In genomic region chr11:82718841-82719240, GRCh38 we compare ENCODE assay signal across 16 cellular contexts. TPM values are rescaled to one million over a fixed set of nuclear protein-coding genes. Genes with fewer than 3 reads are reported as not detected.
A peak's percentile ranks its signal among the peaks of the same experiment; 100 is the strongest.
DNase-seq lines count a peak whose midpoint lies in the region; ATAC-seq, FAIRE-seq and TF ChIP-seq lines count a peak whose summit lies in the region.
"Had no signal": no experiment of that assay in that cellular context is flagged by ENCODE, and none has a peak within 500 bp of the region (broad histone marks: within the 10 kb centered on the region; RNA-seq: fewer than 3 reads in every experiment).

No MANE protein-coding gene starts in this region.

- no peak for FAIRE-seq in K562 (lab: Jason Lieb, UNC)

- H3K79me2 ChIP-seq in K562 (ENCODE audit: control insufficient read depth, insufficient read depth, low read length) = no peaks in the 10 kb centered on the region

- no peak for TF ChIP-seq RAD21 in K562 (CRISPR knock-in tag; conservative IDR thresholded peaks at IDR 0.05 in 1 of 2, IDR thresholded peaks at IDR 0.05 in 1 of 2)

- H3K9me1 ChIP-seq in K562 (ENCODE audit: control insufficient read depth, insufficient read depth, low read length) = no peaks in the 10 kb centered on the region

- H3K4me2 ChIP-seq in K562 (ENCODE audit: insufficient read depth, low read length) = no peak overlapping the region
- H3K4me2 ChIP-seq: A549 had no signal

- WGBS in K562 (ENCODE audit: insufficient coverage, low coverage, missing lambda C conversion rate) = 12% methylated on average over 3 of the region's 3 CpGs

- H3K27ac ChIP-seq in K562 (ENCODE audit: extremely low read depth, low read depth, low read length) (no peak overlapping the region), layer of hippocampus (ENCODE audit: low read depth, low read length) (peak overlapping the region; percentile 80)
- H3K27ac ChIP-seq: A549; BLaER1 treated with 17β-estradiol and CSF1 and Interleukin-3, amounts not matched to agents 10 nM and 100 nM; HL-60; Peyer's patch had no signal

- H2AFZ ChIP-seq in K562 (ENCODE audit: low read depth, low read length) = no peak overlapping the region

- no peaks in the 10 kb centered on the region for H3K36me3 ChIP-seq in K562 (ENCODE audit: control insufficient read depth, insufficient read depth, low read length)
- H3K36me3 ChIP-seq: BLaER1 treated with 17β-estradiol and CSF1 and Interleukin-3, amounts not matched to agents 10 nM and 100 nM; Peyer's patch had no signal

- POLR2A ChIA-PET in K562 (lab: Yijun Ruan, JAX) = no interaction called here

- TF ChIP-seq EP300 in K562 (IDR thresholded peaks at IDR 0.05; ENCODE audit: low read length) = no peak

- ATAC-seq in K562 = no peak
- no peak for ATAC-seq in GM18520 (IDR thresholded peaks at IDR 0.05; ENCODE audit: unreplicated experiment)

- no peak overlapping the region for H3K4me3 ChIP-seq in K562
- H3K4me3 ChIP-seq: A549; BLaER1 treated with 17β-estradiol and CSF1 and Interleukin-3, amounts not matched to agents 10 nM and 100 nM; Peyer's patch had no signal

- no peak for TF ChIP-seq POLR2A in K562 (conservative IDR thresholded peaks at IDR 0.05)

- H3K27me3 ChIP-seq in K562 (ENCODE audit: control insufficient read depth in 2 of 2, insufficient read depth in 2 of 2, low read length in 2 of 2) = peaks cover 5 to 14% of the 10 kb centered on the region in 2 experiments; a peak in 4 of 5 replicates
- no peaks in the 10 kb centered on the region for H3K27me3 ChIP-seq in layer of hippocampus (ENCODE audit: control insufficient read depth, insufficient read depth, low read length)
- H3K27me3 ChIP-seq: BLaER1 treated with 17β-estradiol and CSF1 and Interleukin-3, amounts not matched to agents 10 nM and 100 nM; Peyer's patch had no signal

- DNase-seq in NCI-H446 treated with DMSO at 0.1 percent for 48 hours (lab: John Stamatoyannopoulos, UW) = peak; percentile 86
- no peak for DNase-seq in K562 (ENCODE audit: extremely low read depth in 1 of 4, low spot score in 3 of 4)
- no peak for DNase-seq in kidney tubule cell (ENCODE audit: low spot score)
- no peak for DNase-seq in NCI-H69 (lab: John Stamatoyannopoulos, UW)
- DNase-seq in activated naive CD4-positive, alpha-beta T cell treated with anti-CD3 and anti-CD28 coated beads, Interleukin-2, amount 50 U/mL, for 16 hours = no peak
- DNase-seq: NCI-H1417 treated with DMSO at 0.1 percent for 48 hours, NCI-H2107, Peyer's patch had no signal

- H3K9me3 ChIP-seq in K562 (replicated peaks; ENCODE audit: control insufficient read depth, insufficient read depth, low read depth, low read length) = no peaks in the 10 kb centered on the region
- H3K9me3 ChIP-seq: A549; BLaER1 treated with 17β-estradiol and CSF1 and Interleukin-3, amounts not matched to agents 10 nM and 100 nM; Peyer's patch had no signal

- BruUV-seq in K562 (replicated peaks; lab: Mats Ljungman, UMichigan) = no TSS peak

- intact Hi-C loops in K562 (cut with micrococcal nuclease) = loop anchor here (1.0 to 5.0 kb wide), 5 partner anchors 145 to 1098 kb away; partner anchors contain the start of genes DDIAS and PRCP

- CTCF ChIA-PET in K562 (lab: Yijun Ruan, JAX; ENCODE audit: low intra/inter-chr PET ratio) = interaction anchor here (0.9 to 3.4 kb wide), 4 partner anchors 35 to 1101 kb away, joined by 3 to 16 read pairs (median 4); no protein-coding TSS in a partner anchor

- in situ Hi-C loops in K562 (cut with MboI) = loop anchor here (5.0 to 10.0 kb wide), 2 partner anchors 148 to 1086 kb away; no protein-coding TSS in a partner anchor

- H3K4me1 ChIP-seq in K562 (replicated peaks in 1 of 2; ENCODE audit: control insufficient read depth in 2 of 2, insufficient read depth in 2 of 2, low read length in 2 of 2) = no peaks in the 10 kb centered on the region
- H3K4me1 ChIP-seq: A549, Peyer's patch had no signal

- H3K9ac ChIP-seq in K562 (ENCODE audit: insufficient read depth in 1 of 2, low read depth in 2 of 2, low read length in 2 of 2) = no peak overlapping the region
- H3K9ac ChIP-seq: BLaER1 treated with 17β-estradiol and CSF1 and Interleukin-3, amounts not matched to agents 10 nM and 100 nM had no signal

- H4K20me1 ChIP-seq in K562 (replicated peaks; ENCODE audit: control insufficient read depth, insufficient read depth, low read length) = no peaks in the 10 kb centered on the region; the same call in 1 of the 2 replicates
- H4K20me1 ChIP-seq: BLaER1 treated with 17β-estradiol and CSF1 and Interleukin-3, amounts not matched to agents 10 nM and 100 nM had no signal

- TF ChIP-seq CTCF in K562 (IDR thresholded peaks at IDR 0.05 in 2 of 3, conservative IDR thresholded peaks at IDR 0.05 in 1 of 3; ENCODE audit: insufficient read depth in 2 of 3, low read depth in 1 of 3, low read length in 3 of 3) = no peak

TF ChIP-seq in K562, 482 proteins besides CTCF, POLR2A, EP300 and RAD21:
- TF ChIP-seq RBM25 (IDR thresholded peaks at IDR 0.05; ENCODE audit: low read depth, low read length, severe bottlenecking) (peak; percentile 14), UBTF (IDR thresholded peaks at IDR 0.05; ENCODE audit: borderline replicate concordance in 1 of 2, low read depth in 2 of 2, low read length in 2 of 2) (no peak)

RNA-seq across cellular contexts. Expression of gene FAM181B, which starts 14.8 kb away (rescaled TPM):
- 0.07 TPM in 1 of 2 replicates, not detected in the other for total RNA-seq in K562 (2011; cell fraction: chromatin; rRNA removed; ENCODE audit: low replicate concordance)
- under 0.01 and 0.13 TPM in 2 replicates for total RNA-seq in K562 (2011; cell fraction: nucleolus; rRNA removed)
- 0.15 TPM in 2 replicates for total RNA-seq in K562 (2011; cell fraction: nucleoplasm; rRNA removed)
- total RNA-seq in K562 (2014; rRNA removed) = not detected in 2 replicates
- total RNA-seq in K562 (2014; rRNA removed; fragmentation: Illumina TruSeq; extraction: Trizol) = not detected in 2 replicates
- not detected in 2 replicates for total RNA-seq in K562 (2015; rRNA removed; fragmentation: Illumina TruSeq; extraction: Trizol)
- not detected in 2 replicates for total RNA-seq in K562 (2021)
- polyA plus RNA-seq in K562 (2011; rRNA removed) = 0.01 and 0.05 TPM in 2 replicates
- 0.01 and 0.12 TPM in 2 replicates for polyA plus RNA-seq in K562 (2011; cell fraction: cytosol; rRNA removed)
- polyA plus RNA-seq in K562 (2011; cell fraction: nucleus; rRNA removed) = 0.04 and 0.08 TPM in 2 replicates
- polyA plus RNA-seq in K562 (2012) = 0.07 and 0.11 TPM in 2 replicates
- not detected in 2 replicates for polyA plus RNA-seq in K562 (2014; fragmentation: Illumina TruSeq; extraction: Trizol)
- polyA plus RNA-seq in K562 (2014; fragmentation: Nextera tagmentation; extraction: Ambion mirVana) = not detected
- not detected in 2 replicates for polyA plus RNA-seq in K562 (2014; rRNA removed)
- polyA minus RNA-seq in K562 (2011; rRNA and poly(A)+ RNA removed) = 0.09 TPM in 1 of 2 replicates, not detected in the other
- 0.46 TPM in 1 of 2 replicates, not detected in the other for polyA minus RNA-seq in K562 (2011; cell fraction: cytosol; rRNA and poly(A)+ RNA removed)
- 0.13 and 0.67 TPM in 2 replicates for polyA minus RNA-seq in K562 (2011; cell fraction: nucleus; rRNA and poly(A)+ RNA removed)
- total RNA-seq: G401, NCI-H460 had no signal
- polyA plus RNA-seq: IgD-negative memory B cell had no signal
